1 cellular context compared by ENCODE assay signal in the genomic region with DNA sequence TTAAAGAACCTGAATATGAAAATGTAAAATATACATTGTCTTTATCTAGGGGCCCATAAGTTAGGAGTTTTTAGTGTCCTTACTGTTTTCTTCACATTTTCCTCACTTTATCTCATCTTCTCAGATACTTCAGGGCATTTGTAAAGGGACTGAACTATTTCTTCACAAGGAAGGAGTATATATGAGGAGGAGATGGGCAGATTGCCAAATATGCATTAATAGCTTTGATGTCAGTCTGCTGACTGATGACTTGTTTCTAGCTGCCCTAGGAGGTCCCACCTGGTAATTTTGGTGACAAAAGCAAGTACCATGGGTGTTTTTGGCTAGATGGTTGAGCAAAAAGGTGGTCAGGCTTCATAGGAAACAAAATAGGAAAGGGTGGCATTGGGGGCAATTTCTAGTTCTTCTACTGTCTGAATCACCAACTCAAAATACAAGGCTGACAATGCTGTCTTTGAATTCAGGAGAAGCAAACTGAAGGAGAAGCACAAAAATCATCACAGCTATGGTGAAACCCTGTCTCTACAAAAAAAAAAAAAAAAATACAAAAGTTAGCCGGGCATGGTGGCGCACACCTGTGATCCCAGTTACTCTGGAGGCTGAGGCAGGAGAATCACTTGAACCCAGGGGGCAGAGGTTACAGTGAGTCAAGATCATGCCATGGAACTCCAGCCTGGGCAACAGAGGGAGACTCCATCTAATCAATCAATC.
A peak's percentile ranks its signal among the peaks of the same experiment; 100 is the strongest.
TF ChIP-seq lines count a peak whose summit lies in the region.

No MANE protein-coding gene starts in this region.

TF ChIP-seq in K562, 482 proteins besides CTCF, POLR2A, EP300 and RAD21 (continued from another document and continues in another):
- TF ChIP-seq, protein P1, sequence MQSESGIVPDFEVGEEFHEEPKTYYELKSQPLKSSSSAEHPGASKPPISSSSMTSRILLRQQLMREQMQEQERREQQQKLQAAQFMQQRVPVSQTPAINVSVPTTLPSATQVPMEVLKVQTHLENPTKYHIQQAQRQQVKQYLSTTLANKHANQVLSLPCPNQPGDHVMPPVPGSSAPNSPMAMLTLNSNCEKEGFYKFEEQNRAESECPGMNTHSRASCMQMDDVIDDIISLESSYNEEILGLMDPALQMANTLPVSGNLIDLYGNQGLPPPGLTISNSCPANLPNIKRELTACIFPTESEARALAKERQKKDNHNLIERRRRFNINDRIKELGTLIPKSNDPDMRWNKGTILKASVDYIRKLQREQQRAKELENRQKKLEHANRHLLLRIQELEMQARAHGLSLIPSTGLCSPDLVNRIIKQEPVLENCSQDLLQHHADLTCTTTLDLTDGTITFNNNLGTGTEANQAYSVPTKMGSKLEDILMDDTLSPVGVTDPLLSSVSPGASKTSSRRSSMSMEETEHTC (IDR thresholded peaks at IDR 0.05), result peak; percentile 62; the same call in 1 of the 2 replicates
- TF ChIP-seq MCM3 (IDR thresholded peaks at IDR 0.05) (no peak), FOXK2 (conservative IDR thresholded peaks at IDR 0.05 in 1 of 2, IDR thresholded peaks at IDR 0.05 in 1 of 2; ENCODE audit: low read depth in 2 of 2) (peak in 1 of 2 experiments; percentile 11; a peak in 1 of 4 replicates), CBFA2T3 (IDR thresholded peaks at IDR 0.05) (peak; percentile 86), SMARCA5 (IDR thresholded peaks at IDR 0.05) (peak; percentile 55; the same call in 1 of the 2 replicates), NFIC (IDR thresholded peaks at IDR 0.05) (peak; percentile 99), ZNF165 (CRISPR knock-in tag; IDR thresholded peaks at IDR 0.05; ENCODE audit: borderline replicate concordance) (no peak), DACH1 (IDR thresholded peaks at IDR 0.05; ENCODE audit: partially characterized antibody) (peak; percentile 93), HNRNPLL (IDR thresholded peaks at IDR 0.05; ENCODE audit: low read depth, low read length, poor library complexity, severe bottlenecking) (no peak), TRIM25 (IDR thresholded peaks at IDR 0.05; ENCODE audit: borderline replicate concordance) (peak; percentile 62; the same call in 1 of the 2 replicates), CREB1 (IDR thresholded peaks at IDR 0.05) (0 out of 2 replicates have a peak, but pooled peaks have one; percentile 51), CREB1 (CRISPR knock-in tag; IDR thresholded peaks at IDR 0.05) (no peak), IFI16 (CRISPR knock-in tag; IDR thresholded peaks at IDR 0.05) (no peak), CEBPG (CRISPR knock-in tag; IDR thresholded peaks at IDR 0.05) (no peak), CEBPG (tag; conservative IDR thresholded peaks at IDR 0.05 in 1 of 2, IDR thresholded peaks at IDR 0.05 in 1 of 2) (peak; percentile 59 to 77; a peak in 3 of 4 replicates), SMARCC2 (IDR thresholded peaks at IDR 0.05; ENCODE audit: low read depth) (peak; percentile 55; the same call in 1 of the 2 replicates), NCOA2 (IDR thresholded peaks at IDR 0.05; ENCODE audit: partially characterized antibody in 2 of 2) (peak in 1 of 2 experiments; percentile 22), RBM22 (IDR thresholded peaks at IDR 0.05; ENCODE audit: low read depth, low read length, poor library complexity, severe bottlenecking) (no peak), CEBPB (tag; IDR thresholded peaks at IDR 0.05) (peak; percentile 92), HEY1 (CRISPR knock-in tag; IDR thresholded peaks at IDR 0.05; ENCODE audit: borderline replicate concordance) (no peak), NONO (IDR thresholded peaks at IDR 0.05; ENCODE audit: low read depth in 2 of 2, low read length in 1 of 2) (peak in 1 of 2 experiments; percentile 69; a peak in 1 of 4 replicates), CGGBP1 (CRISPR knock-in tag; IDR thresholded peaks at IDR 0.05) (no peak), SLC30A9 (CRISPR knock-in tag; IDR thresholded peaks at IDR 0.05) (no peak), ZNF197 (CRISPR knock-in tag; IDR thresholded peaks at IDR 0.05; ENCODE audit: low read depth) (no peak), TRIM24 (IDR thresholded peaks at IDR 0.05) (peak; percentile 24 to 65; a peak in 2 of 4 replicates), BCOR (IDR thresholded peaks at IDR 0.05) (no peak), TCF7 (IDR thresholded peaks at IDR 0.05; ENCODE audit: borderline replicate concordance) (peak; percentile 98), RHOXF2B (CRISPR knock-in tag; conservative IDR thresholded peaks at IDR 0.05) (0 out of 2 replicates have a peak, but pooled peaks have one; percentile 34), HES1 (IDR thresholded peaks at IDR 0.05; ENCODE audit: low read depth) (0 out of 2 replicates have a peak, but pooled peaks have one; percentile 15), SIN3A (IDR thresholded peaks at IDR 0.05; ENCODE audit: borderline replicate concordance in 2 of 2, control insufficient read depth in 1 of 2, low read depth in 2 of 2, low read length in 2 of 2) (no peak), TEAD4 (IDR thresholded peaks at IDR 0.05; ENCODE audit: low read length) (peak; percentile 88), TEAD4 (CRISPR knock-in tag; IDR thresholded peaks at IDR 0.05; ENCODE audit: borderline replicate concordance) (no peak), HDGF (IDR thresholded peaks at IDR 0.05) (0 out of 2 replicates have a peak, but pooled peaks have one; percentile 63), MTA3 (IDR thresholded peaks at IDR 0.05; ENCODE audit: borderline replicate concordance) (no peak; the same call in 1 of the 2 replicates), MCM7 (IDR thresholded peaks at IDR 0.05) (no peak), ZKSCAN1 (IDR thresholded peaks at IDR 0.05; ENCODE audit: low read depth, low read length) (0 out of 2 replicates have a peak, but pooled peaks have one; percentile 21), ZNF778 (CRISPR knock-in tag; IDR thresholded peaks at IDR 0.05) (no peak), PML (IDR thresholded peaks at IDR 0.05; ENCODE audit: low read length) (0 out of 2 replicates have a peak, but pooled peaks have one; percentile 45), PRDM10 (IDR thresholded peaks at IDR 0.05; ENCODE audit: partially characterized antibody) (peak; percentile 70), DNMT1 (IDR thresholded peaks at IDR 0.05) (0 out of 2 replicates have a peak, but pooled peaks have one; percentile 21), BHLHE40 (IDR thresholded peaks at IDR 0.05; ENCODE audit: low read length) (peak; percentile 57)
- TF ChIP-seq, protein P2, sequence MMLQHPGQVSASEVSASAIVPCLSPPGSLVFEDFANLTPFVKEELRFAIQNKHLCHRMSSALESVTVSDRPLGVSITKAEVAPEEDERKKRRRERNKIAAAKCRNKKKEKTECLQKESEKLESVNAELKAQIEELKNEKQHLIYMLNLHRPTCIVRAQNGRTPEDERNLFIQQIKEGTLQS (IDR thresholded peaks at IDR 0.05), result peak; percentile 58; the same call in 1 of the 2 replicates
- TF ChIP-seq, protein P2 (CRISPR knock-in tag; conservative IDR thresholded peaks at IDR 0.05), result no peak
- TF ChIP-seq, protein P3, sequence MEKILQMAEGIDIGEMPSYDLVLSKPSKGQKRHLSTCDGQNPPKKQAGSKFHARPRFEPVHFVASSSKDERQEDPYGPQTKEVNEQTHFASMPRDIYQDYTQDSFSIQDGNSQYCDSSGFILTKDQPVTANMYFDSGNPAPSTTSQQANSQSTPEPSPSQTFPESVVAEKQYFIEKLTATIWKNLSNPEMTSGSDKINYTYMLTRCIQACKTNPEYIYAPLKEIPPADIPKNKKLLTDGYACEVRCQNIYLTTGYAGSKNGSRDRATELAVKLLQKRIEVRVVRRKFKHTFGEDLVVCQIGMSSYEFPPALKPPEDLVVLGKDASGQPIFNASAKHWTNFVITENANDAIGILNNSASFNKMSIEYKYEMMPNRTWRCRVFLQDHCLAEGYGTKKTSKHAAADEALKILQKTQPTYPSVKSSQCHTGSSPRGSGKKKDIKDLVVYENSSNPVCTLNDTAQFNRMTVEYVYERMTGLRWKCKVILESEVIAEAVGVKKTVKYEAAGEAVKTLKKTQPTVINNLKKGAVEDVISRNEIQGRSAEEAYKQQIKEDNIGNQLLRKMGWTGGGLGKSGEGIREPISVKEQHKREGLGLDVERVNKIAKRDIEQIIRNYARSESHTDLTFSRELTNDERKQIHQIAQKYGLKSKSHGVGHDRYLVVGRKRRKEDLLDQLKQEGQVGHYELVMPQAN (IDR thresholded peaks at IDR 0.05; ENCODE audit: borderline replicate concordance), result 0 out of 2 replicates have a peak, but pooled peaks have one; percentile 26
- TF ChIP-seq, protein P4, sequence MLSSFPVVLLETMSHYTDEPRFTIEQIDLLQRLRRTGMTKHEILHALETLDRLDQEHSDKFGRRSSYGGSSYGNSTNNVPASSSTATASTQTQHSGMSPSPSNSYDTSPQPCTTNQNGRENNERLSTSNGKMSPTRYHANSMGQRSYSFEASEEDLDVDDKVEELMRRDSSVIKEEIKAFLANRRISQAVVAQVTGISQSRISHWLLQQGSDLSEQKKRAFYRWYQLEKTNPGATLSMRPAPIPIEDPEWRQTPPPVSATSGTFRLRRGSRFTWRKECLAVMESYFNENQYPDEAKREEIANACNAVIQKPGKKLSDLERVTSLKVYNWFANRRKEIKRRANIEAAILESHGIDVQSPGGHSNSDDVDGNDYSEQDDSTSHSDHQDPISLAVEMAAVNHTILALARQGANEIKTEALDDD (IDR thresholded peaks at IDR 0.05), result peak; percentile 72
- TF ChIP-seq, protein P5, sequence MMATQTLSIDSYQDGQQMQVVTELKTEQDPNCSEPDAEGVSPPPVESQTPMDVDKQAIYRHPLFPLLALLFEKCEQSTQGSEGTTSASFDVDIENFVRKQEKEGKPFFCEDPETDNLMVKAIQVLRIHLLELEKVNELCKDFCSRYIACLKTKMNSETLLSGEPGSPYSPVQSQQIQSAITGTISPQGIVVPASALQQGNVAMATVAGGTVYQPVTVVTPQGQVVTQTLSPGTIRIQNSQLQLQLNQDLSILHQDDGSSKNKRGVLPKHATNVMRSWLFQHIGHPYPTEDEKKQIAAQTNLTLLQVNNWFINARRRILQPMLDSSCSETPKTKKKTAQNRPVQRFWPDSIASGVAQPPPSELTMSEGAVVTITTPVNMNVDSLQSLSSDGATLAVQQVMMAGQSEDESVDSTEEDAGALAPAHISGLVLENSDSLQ (IDR thresholded peaks at IDR 0.05), result peak; percentile 90
- TF ChIP-seq, protein P6, sequence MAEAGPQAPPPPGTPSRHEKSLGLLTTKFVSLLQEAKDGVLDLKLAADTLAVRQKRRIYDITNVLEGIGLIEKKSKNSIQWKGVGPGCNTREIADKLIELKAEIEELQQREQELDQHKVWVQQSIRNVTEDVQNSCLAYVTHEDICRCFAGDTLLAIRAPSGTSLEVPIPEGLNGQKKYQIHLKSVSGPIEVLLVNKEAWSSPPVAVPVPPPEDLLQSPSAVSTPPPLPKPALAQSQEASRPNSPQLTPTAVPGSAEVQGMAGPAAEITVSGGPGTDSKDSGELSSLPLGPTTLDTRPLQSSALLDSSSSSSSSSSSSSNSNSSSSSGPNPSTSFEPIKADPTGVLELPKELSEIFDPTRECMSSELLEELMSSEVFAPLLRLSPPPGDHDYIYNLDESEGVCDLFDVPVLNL (CRISPR knock-in tag; IDR thresholded peaks at IDR 0.05; ENCODE audit: low read depth), result no peak
